Comparison of ENCODE assay signal across 1 cellular context in genomic region chr10:27446091-27446918, GRCh38.
TF ChIP-seq lines count a peak whose summit lies in the region.

No MANE protein-coding gene starts in this region.

TF ChIP-seq in HepG2, 621 proteins besides CTCF, POLR2A, EP300 and RAD21 (continued from another document):
- TF ChIP-seq TEF (CRISPR knock-in tag; IDR thresholded peaks at IDR 0.05) (no peak), STAG1 (CRISPR knock-in tag; IDR thresholded peaks at IDR 0.05) (peak; percentile 48), ZNF512 (CRISPR knock-in tag; IDR thresholded peaks at IDR 0.05) (0 out of 2 replicates have a peak, but pooled peaks have one; percentile 53), ZMYM2 (CRISPR knock-in tag; IDR thresholded peaks at IDR 0.05) (no peak), PCBP2 (optimal IDR thresholded peaks at IDR 0.05; ENCODE audit: low read depth, low read length, poor library complexity, severe bottlenecking) (peak; percentile 39), ZNF576 (CRISPR knock-in tag; IDR thresholded peaks at IDR 0.05) (no peak), ZNF841 (CRISPR knock-in tag; IDR thresholded peaks at IDR 0.05; ENCODE audit: borderline replicate concordance) (no peak), FOXP4 (CRISPR knock-in tag; IDR thresholded peaks at IDR 0.05) (no peak), ZNF264 (CRISPR knock-in tag; IDR thresholded peaks at IDR 0.05) (no peak), ZNF704 (CRISPR knock-in tag; IDR thresholded peaks at IDR 0.05; ENCODE audit: borderline replicate concordance) (no peak)
